In the genomic region with DNA sequence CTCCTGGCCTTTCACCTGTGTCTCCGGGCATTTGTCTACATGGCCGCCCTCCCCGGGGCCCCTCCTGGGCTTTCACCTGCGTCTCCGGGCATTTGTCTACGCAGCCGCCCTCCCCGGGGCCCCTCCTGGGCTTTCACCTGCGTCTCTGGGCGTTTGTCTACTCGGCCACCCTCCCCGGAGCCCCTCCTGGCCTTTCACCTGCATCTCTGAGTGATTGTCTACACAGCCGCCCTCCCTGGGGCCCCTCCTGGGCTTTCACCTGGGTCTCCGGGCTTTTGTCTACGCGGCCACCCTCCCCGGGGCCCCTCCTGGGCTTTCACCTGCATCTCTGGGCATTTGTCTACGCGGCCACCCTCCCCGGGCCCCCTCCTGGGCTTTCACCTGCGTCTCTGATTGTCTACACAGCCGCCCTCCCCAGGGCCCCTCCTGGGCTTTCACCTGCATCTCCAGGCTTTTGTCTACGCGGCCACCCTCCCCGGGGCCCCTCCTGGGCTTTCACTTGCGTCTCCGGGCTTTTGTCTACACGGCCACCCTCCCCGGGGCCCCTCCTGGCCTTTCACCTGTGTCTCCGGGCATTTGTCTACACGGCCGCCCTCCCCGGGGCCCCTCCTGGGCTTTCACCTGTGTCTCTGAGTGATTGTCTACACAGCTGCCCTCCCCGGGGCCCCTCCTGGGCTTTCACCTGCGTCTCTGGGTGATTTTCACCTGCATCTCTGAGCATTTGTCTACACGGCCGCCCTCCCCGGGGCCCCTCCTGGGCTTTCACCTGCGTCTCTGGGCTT, we compare ENCODE assay signal across 21 cellular contexts.
DNase-seq lines count a peak whose midpoint lies in the region; TF ChIP-seq lines count a peak whose summit lies in the region.
"Had no signal": no experiment of that assay in that cellular context is flagged by ENCODE, and none has a peak within 500 bp of the region (broad histone marks: within the 10 kb centered on the region; RNA-seq: fewer than 3 reads in every experiment).

No MANE protein-coding gene starts in this region.

- H3K27me3 ChIP-seq in left ventricle myocardium inferior (ENCODE audit: low read depth) (peaks cover 89% of the 10 kb centered on the region), right atrium auricular region (peaks cover 0 to 10% of the 10 kb centered on the region in 2 donors), iPS-20b (ENCODE audit: insufficient read depth, low read length) (peaks cover 80% of the 10 kb centered on the region), ascending aorta (no peaks in the 10 kb centered on the region)
- H3K27me3 ChIP-seq: testis had no signal

- CTCF ChIA-PET in RWPE1 (lab: Yijun Ruan, JAX): no interaction called here

- TF ChIP-seq CTCF in left ventricle myocardium inferior (IDR thresholded peaks at IDR 0.05; ENCODE audit: borderline replicate concordance) (no peak), right atrium auricular region (IDR thresholded peaks at IDR 0.05) (no peak), ascending aorta (IDR thresholded peaks at IDR 0.05) (no peak), RWPE1 (conservative IDR thresholded peaks at IDR 0.05; ENCODE audit: low read depth) (no peak)

- H3K27ac ChIP-seq in left ventricle myocardium inferior (replicated peaks) (no peak overlapping the region), right atrium auricular region (no peak overlapping the region), iPS-20b (ENCODE audit: low read length) (no peak overlapping the region), ascending aorta (no peak overlapping the region), RWPE1 (no peak overlapping the region)
- H3K27ac ChIP-seq: C4-2B, testis, uterus had no signal

- H3K36me3 ChIP-seq in left ventricle myocardium inferior (no peaks in the 10 kb centered on the region), right atrium auricular region (no peaks in the 10 kb centered on the region), iPS-20b (ENCODE audit: insufficient read depth, low read depth, low read length) (no peaks in the 10 kb centered on the region), ascending aorta (no peaks in the 10 kb centered on the region)
- H3K36me3 ChIP-seq: MG63, uterus had no signal

- DNase-seq in left ventricle myocardium inferior (peak; percentile 5), right atrium auricular region (ENCODE audit: low spot score) (no peak), NCI-H1436 (lab: John Stamatoyannopoulos, UW) (peak; percentile 90), ascending aorta (ENCODE audit: low spot score in 2 of 2) (no peak), RWPE1 (ENCODE audit: low spot score) (no peak)
- no peak for DNase-seq in activated CD4-positive, CD25-positive, alpha-beta regulatory T cell (lab: John Stamatoyannopoulos, UW)
- DNase-seq: activated CD4-positive, alpha-beta memory T cell treated with anti-CD3 and anti-CD28 coated beads, Interleukin-2, amount 10 ng/mL, durations not matched to agents 7 days and 5 days; activated CD4-positive, CD25-positive, alpha-beta regulatory T cell treated with anti-CD3 and anti-CD28 coated beads, Interleukin-2, amount 50 U/mL, for 72 hours; glutamatergic neuron; HFFc6; KBM-7; left colon; MG63; naive B cell; occipital lobe; stimulated activated CD4-positive, alpha-beta T cell treated with anti-CD3 and anti-CD28 coated beads, Interleukin-2, amount 100 ng/mL, for 48 hours; stimulated activated naive CD4-positive, alpha-beta T cell; testis; uterus had no signal

- intact Hi-C loops in left ventricle myocardium inferior (cut with micrococcal nuclease) (no loop called here), ascending aorta (cut with DNase I) (no loop called here)

- 0 out of 2 replicates have a peak overlapping the region, but pooled peaks have one; percentile 4 for H3K9ac ChIP-seq in iPS-20b (ENCODE audit: low read depth, low read length)

- H3K4me1 ChIP-seq in left ventricle myocardium inferior (no peaks in the 10 kb centered on the region), right atrium auricular region (no peaks in the 10 kb centered on the region), iPS-20b (ENCODE audit: insufficient read depth, low read length) (no peaks in the 10 kb centered on the region; the same call in 1 of the 2 replicates), ascending aorta (no peaks in the 10 kb centered on the region)
- H3K4me1 ChIP-seq: testis, uterus had no signal

- POLR2A ChIA-PET in RWPE1 (lab: Yijun Ruan, JAX; ENCODE audit: low non-redundant PET): no interaction called here

- H3K9me3 ChIP-seq in left ventricle myocardium inferior (replicated peaks) (no peaks in the 10 kb centered on the region), right atrium auricular region (no peaks in the 10 kb centered on the region), iPS-20b (ENCODE audit: insufficient read depth, low read depth, low read length) (no peaks in the 10 kb centered on the region), ascending aorta (no peaks in the 10 kb centered on the region)
- H3K9me3 ChIP-seq: testis, uterus had no signal

- H3K4me3 ChIP-seq in left ventricle myocardium inferior: no peak overlapping the region
- no peak overlapping the region for H3K4me3 ChIP-seq in right atrium auricular region
- no peak overlapping the region for H3K4me3 ChIP-seq in iPS-20b (ENCODE audit: low read length)
- no peak overlapping the region for H3K4me3 ChIP-seq in ascending aorta
- H3K4me3 ChIP-seq: MG63, testis, uterus had no signal

Comparison
In these comparisons a context has a peak if more than half of its experiments do, and no peak if none do; other contexts are left out.
1. DNase-seq: peak in left ventricle myocardium inferior (single experiment) and NCI-H1436 (single experiment); none in right atrium auricular region (single experiment), ascending aorta (0 of 2), activated CD4-positive, CD25-positive, alpha-beta regulatory T cell (0 of 4) and RWPE1 (single experiment).